ENCODE assay signal across 20 cellular contexts in genomic region chr5:124104813-124105212, GRCh38.
"Had no signal": no experiment of that assay in that cellular context is flagged by ENCODE, and none has a peak within 500 bp of the region (broad histone marks: within the 10 kb centered on the region; RNA-seq: fewer than 3 reads in every experiment).

No MANE protein-coding gene starts in this region.

- H3K27me3 ChIP-seq: SJSA1 had no signal

- H3K27ac ChIP-seq: HL-60, RWPE1, SJSA1, SK-N-MC had no signal

- DNase-seq: MV-4-11, NCI-H1048, NCI-H1105, NCI-H1417, NCI-H1436 treated with DMSO at 0.1 percent for 48 hours, NCI-H1694, NCI-H1930, NCI-H2081, NCI-H2107, NCI-H2227 treated with DMSO at 0.1 percent for 48 hours, NCI-H524, NCI-H774, SIG-M5 had no signal

- H3K27me3 Mint-ChIP-seq: IgD-negative memory B cell had no signal

- H3K36me3 ChIP-seq: SJSA1 had no signal

- H3K9me3 ChIP-seq: SJSA1 had no signal

- ATAC-seq: K562, Panc1 had no signal

- H3K4me3 ChIP-seq: K562, SJSA1, SK-N-MC had no signal

- H3K4me3 Mint-ChIP-seq: IgD-negative memory B cell had no signal
